In the genomic region with DNA sequence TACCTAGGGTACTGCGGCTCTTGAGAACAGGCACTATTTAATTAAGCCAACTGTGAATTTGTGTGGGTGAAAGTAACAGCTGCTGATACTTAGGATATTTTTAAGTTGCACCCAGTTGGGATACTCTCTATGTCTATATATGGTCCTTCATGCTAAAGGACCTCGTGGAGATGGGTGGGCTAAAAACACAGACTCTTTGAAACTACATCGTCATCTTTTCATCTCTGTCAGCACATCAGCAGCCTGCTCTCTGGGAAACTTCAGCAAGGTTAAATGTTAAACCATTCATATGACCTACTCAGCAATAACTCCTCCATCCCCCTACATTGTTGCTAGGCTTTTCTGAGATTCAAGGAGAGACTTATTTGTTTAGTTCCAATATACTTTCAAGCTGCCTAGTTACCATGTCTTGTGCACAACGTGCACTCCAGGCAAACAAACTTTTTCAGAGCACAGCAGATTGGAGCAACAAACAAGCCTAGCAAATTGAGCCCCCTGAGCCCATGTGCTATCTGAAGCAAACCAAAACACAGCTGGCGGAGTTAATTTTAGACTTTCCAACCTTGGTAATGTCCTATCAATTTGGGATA, we compare ENCODE assay signal across 13 cellular contexts. TPM values are rescaled to one million over a fixed set of nuclear protein-coding genes. Genes with fewer than 3 reads are reported as not detected.
DNase-seq lines count a peak whose midpoint lies in the region; TF ChIP-seq lines count a peak whose summit lies in the region.
"Had no signal": no experiment of that assay in that cellular context is flagged by ENCODE, and none has a peak within 500 bp of the region (broad histone marks: within the 10 kb centered on the region; RNA-seq: fewer than 3 reads in every experiment).

No MANE protein-coding gene starts in this region.

- no peaks in the 10 kb centered on the region for H3K36me3 ChIP-seq in breast epithelium
- no peaks in the 10 kb centered on the region for H3K36me3 ChIP-seq in mammary epithelial cell (ENCODE audit: insufficient read depth, low read length)
- no peaks in the 10 kb centered on the region for H3K36me3 ChIP-seq in OCI-LY3 (replicated peaks; ENCODE audit: low read depth, low read length)
- no peaks in the 10 kb centered on the region for H3K36me3 ChIP-seq in kidney epithelial cell (ENCODE audit: control insufficient read depth, insufficient read depth, low read length)
- H3K36me3 ChIP-seq: neutrophil had no signal

- H3K27me3 ChIP-seq in breast epithelium, result no peaks in the 10 kb centered on the region
- H3K27me3 ChIP-seq in mammary epithelial cell (ENCODE audit: insufficient read depth, low read length), result no peaks in the 10 kb centered on the region
- H3K27me3 ChIP-seq in OCI-LY3 (ENCODE audit: low read depth, low read length), result no peaks in the 10 kb centered on the region
- H3K27me3 ChIP-seq in kidney epithelial cell (ENCODE audit: control insufficient read depth, insufficient read depth, low read length), result no peaks in the 10 kb centered on the region
- H3K27me3 ChIP-seq: neutrophil had no signal

- no peaks in the 10 kb centered on the region for H4K20me1 ChIP-seq in mammary epithelial cell (ENCODE audit: insufficient read depth, low read length)
- H4K20me1 ChIP-seq in OCI-LY3 (ENCODE audit: insufficient read depth, low read length), result no peaks in the 10 kb centered on the region

- H3K4me1 ChIP-seq in breast epithelium, result no peaks in the 10 kb centered on the region
- H3K4me1 ChIP-seq in mammary epithelial cell (ENCODE audit: insufficient read depth, low read length), result no peaks in the 10 kb centered on the region
- peaks cover 16% of the 10 kb centered on the region for H3K4me1 ChIP-seq in OCI-LY3 (ENCODE audit: low read length)
- H3K4me1 ChIP-seq: A549 had no signal

- 42% methylated on average over 5 of the region's 5 CpGs for WGBS in mammary epithelial cell (ENCODE audit: low coverage, missing lambda C conversion rate)

- no peak for TF ChIP-seq POLR2A in breast epithelium (IDR thresholded peaks at IDR 0.05)

- H2AFZ ChIP-seq in mammary epithelial cell (ENCODE audit: low read depth, low read length) (no peak overlapping the region), OCI-LY3 (ENCODE audit: low read depth, low read length) (peak overlapping the region; percentile 37)

- intact Hi-C loops in breast epithelium (cut with DNase I; ENCODE audit: low total_unique reads) (no loop called here), mammary epithelial cell (cut with micrococcal nuclease) (no loop called here)

- H3K4me3 ChIP-seq in breast epithelium (no peak overlapping the region), mammary epithelial cell (replicated peaks in 1 of 3; ENCODE audit: insufficient read depth in 1 of 3, low read depth in 2 of 3, low read length in 3 of 3) (no peak overlapping the region), OCI-LY3 (ENCODE audit: low read length) (no peak overlapping the region), kidney epithelial cell (ENCODE audit: low read depth, low read length) (no peak overlapping the region)
- H3K4me3 ChIP-seq: A549 had no signal

- in situ Hi-C loops in mammary epithelial cell (cut with MboI; ENCODE audit: low sequenced_read_pairs in 2 of 2), result no loop called here

- H3K9ac ChIP-seq in mammary epithelial cell (ENCODE audit: insufficient read depth, low read length) (no peak overlapping the region), OCI-LY3 (ENCODE audit: low read length) (no peak overlapping the region)

- no peaks in the 10 kb centered on the region for H3K9me3 ChIP-seq in breast epithelium
- H3K9me3 ChIP-seq in mammary epithelial cell (replicated peaks; ENCODE audit: insufficient read depth, low read length), result no peaks in the 10 kb centered on the region
- H3K9me3 ChIP-seq in OCI-LY3 (ENCODE audit: insufficient read depth, low read length), result no peaks in the 10 kb centered on the region
- H3K9me3 ChIP-seq: A549, neutrophil had no signal

- no TSS peak for BruUV-seq in mammary epithelial cell (replicated peaks; lab: Mats Ljungman, UMichigan)

- no peak overlapping the region for H3K4me2 ChIP-seq in mammary epithelial cell (ENCODE audit: insufficient read depth, low read depth, low read length)
- peak overlapping the region; percentile 37 for H3K4me2 ChIP-seq in OCI-LY3 (ENCODE audit: low read length)
- H3K4me2 ChIP-seq: A549 had no signal

- H3K27ac ChIP-seq in breast epithelium (peak overlapping the region; percentile 13 to 35), mammary epithelial cell (ENCODE audit: insufficient read depth, low read depth, low read length) (no peak overlapping the region), OCI-LY3 (ENCODE audit: low read length) (no peak overlapping the region; the same call in 1 of the 2 replicates)
- H3K27ac ChIP-seq: A549, neutrophil had no signal

- dilution Hi-C loops in mammary epithelial cell (cut with HindIII; ENCODE audit: low sequenced_read_pairs), result no loop called here

- TF ChIP-seq CTCF in breast epithelium (IDR thresholded peaks at IDR 0.05) (no peak), mammary epithelial cell (conservative IDR thresholded peaks at IDR 0.05 in 1 of 2, IDR thresholded peaks at IDR 0.05 in 1 of 2; ENCODE audit: extremely low read depth in 1 of 2, insufficient read depth in 1 of 2, low read depth in 1 of 2, low read length in 2 of 2) (no peak), OCI-LY3 (IDR thresholded peaks at IDR 0.05; ENCODE audit: low read depth, low read length) (no peak), kidney epithelial cell (IDR thresholded peaks at IDR 0.05; ENCODE audit: insufficient read depth, low read length, poor library complexity, severe bottlenecking) (no peak)

- DNase-seq in breast epithelium (ENCODE audit: low spot score in 2 of 2) (no peak), mammary epithelial cell (no peak), kidney epithelial cell (ENCODE audit: low read depth) (peak; percentile 26), NCI-H1436 (lab: John Stamatoyannopoulos, UW) (no peak), HUDEP-2 (lab: John Stamatoyannopoulos, UW; ENCODE audit: unreplicated experiment in 76 of 76) (no peak), NCI-H128 (lab: John Stamatoyannopoulos, UW; ENCODE audit: unreplicated experiment) (no peak)
- no peak for DNase-seq in activated CD4-positive, alpha-beta T cell treated with anti-CD3 and anti-CD28 coated beads, Interleukin-2, amount 50 U/mL, for 1 hour
- DNase-seq: activated CD8-positive, alpha-beta T cell treated with anti-CD3 and anti-CD28 coated beads for 36 hours; H7; head of caudate nucleus had no signal

- CTCF ChIA-PET in mammary epithelial cell (lab: Charles Lee; ENCODE audit: low non-redundant PET), result no interaction called here

- H3K79me2 ChIP-seq in mammary epithelial cell (ENCODE audit: insufficient read depth, low read length) (no peaks in the 10 kb centered on the region), OCI-LY3 (ENCODE audit: low read length) (no peaks in the 10 kb centered on the region)

RNA-seq across cellular contexts. Expression of gene MOB1B, which starts 6.2 kb away (rescaled TPM):
- total RNA-seq in breast epithelium, result 10 to 100 TPM; 13.3 to 27.8 (median 15.1) TPM
- total RNA-seq in mammary epithelial cell, result 10 to 100 TPM; 28.2 to 32.3 TPM
- polyA plus RNA-seq in mammary epithelial cell, result 9.3 TPM
- 21.9 TPM for polyA minus RNA-seq in mammary epithelial cell
- total RNA-seq in kidney epithelial cell, result 19.4 and 20.3 TPM in 2 replicates

RNA-seq across cellular contexts. Expression of gene GRSF1, which starts 56.3 kb away (rescaled TPM):
- total RNA-seq in breast epithelium (10 to 100 TPM; 37.0 to 56.8 (median 55.0) TPM), mammary epithelial cell (10 to 100 TPM; 55.7 to 85.6 TPM), kidney epithelial cell (83.1 and 88.0 TPM in 2 replicates)
- 51.8 TPM for polyA plus RNA-seq in mammary epithelial cell
- polyA minus RNA-seq in mammary epithelial cell, result 45.4 TPM

Comparison
In these comparisons a context has a peak if more than half of its experiments do, and no peak if none do; other contexts are left out.
1. H3K27ac ChIP-seq: peak in breast epithelium (2 of 2); none in mammary epithelial cell (single experiment) and OCI-LY3 (single experiment).